16 cellular contexts compared by ENCODE assay signal in the genomic region with DNA sequence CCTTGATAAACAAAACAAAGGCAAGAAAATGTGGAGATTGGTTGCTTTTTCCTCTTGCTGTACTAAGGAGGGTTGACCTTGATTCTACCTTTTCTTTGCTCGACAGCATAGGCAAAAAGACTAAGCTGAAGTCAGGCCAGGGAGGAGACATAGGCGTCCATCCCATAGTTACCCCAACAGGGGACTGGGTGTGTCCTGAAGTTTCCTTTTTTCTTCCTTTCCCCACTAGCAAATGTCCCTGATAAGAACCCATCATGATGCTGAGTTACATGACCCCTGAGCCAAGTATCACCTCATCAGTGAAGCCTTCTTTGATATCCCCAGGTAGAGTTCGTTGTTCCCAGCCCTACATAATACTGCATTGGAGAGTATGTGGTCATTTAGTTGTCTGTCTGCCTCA. TPM values are rescaled to one million over a fixed set of nuclear protein-coding genes. Genes with fewer than 3 reads are reported as not detected.
DNase-seq lines count a peak whose midpoint lies in the region; ATAC-seq and TF ChIP-seq lines count a peak whose summit lies in the region.
"Had no signal": no experiment of that assay in that cellular context is flagged by ENCODE, and none has a peak within 500 bp of the region (broad histone marks: within the 10 kb centered on the region; RNA-seq: fewer than 3 reads in every experiment).

No MANE protein-coding gene starts in this region.

- ATAC-seq in upper lobe of left lung (ENCODE audit: low FRiP score in 2 of 2): no peak

- DNase-seq in SJSA1 (ENCODE audit: low read depth in 1 of 2, low spot score in 2 of 2) (no peak), endothelial cell (ENCODE audit: low spot score) (no peak), upper lobe of left lung (no peak), BE2C (no peak), immature natural killer cell (no peak), HuH-7.5 (ENCODE audit: low spot score) (no peak)
- DNase-seq: activated CD4-positive, CD25-positive, alpha-beta regulatory T cell treated with anti-CD3 and anti-CD28 coated beads, Interleukin-2, amount 50 U/mL, for 72 hours; activated naive CD4-positive, alpha-beta T cell; CD4-positive, alpha-beta memory T cell; effector CD4-positive, alpha-beta T cell; NCI-H748 treated with DMSO at 0.1 percent for 48 hours; stimulated activated CD4-positive, alpha-beta T cell treated with anti-CD3 and anti-CD28 coated beads, Interleukin-2, amount 100 ng/mL, for 48 hours had no signal

- H3K4me3 Mint-ChIP-seq in endothelial cell (ENCODE audit: unreplicated experiment) (no peak overlapping the region), immature natural killer cell (no peak overlapping the region)
- H3K4me3 Mint-ChIP-seq: CD4-positive, alpha-beta memory T cell; T-helper 1 cell treated with Interleukin-12 subunit alpha and Interleukin-12 subunit beta and Interleukin-4 antibody, amounts not matched to agents 30 μg/mL and 1 μg/mL, for 36 hours had no signal

- H3K9ac ChIP-seq in mucosa of rectum (ENCODE audit: low read depth in 1 of 2, low read length in 2 of 2): peak overlapping the region in 1 of 2 donors; percentile 35

- H3K36me3 ChIP-seq in SJSA1 (no peaks in the 10 kb centered on the region), mucosa of rectum (ENCODE audit: control insufficient read depth in 2 of 2, insufficient read depth in 2 of 2, low read length in 2 of 2) (no peaks in the 10 kb centered on the region), upper lobe of left lung (no peaks in the 10 kb centered on the region), BE2C (no peaks in the 10 kb centered on the region)

- no peak for TF ChIP-seq CTCF in endothelial cell (IDR thresholded peaks at IDR 0.05; ENCODE audit: unreplicated experiment)
- no peak for TF ChIP-seq CTCF in upper lobe of left lung (IDR thresholded peaks at IDR 0.05)
- no peak for TF ChIP-seq CTCF in BE2C (IDR thresholded peaks at IDR 0.05; ENCODE audit: low read depth, low read length)

- H3K27ac ChIP-seq in SJSA1: peak overlapping the region; percentile 86
- peak overlapping the region; percentile 91 to 93 for H3K27ac ChIP-seq in mucosa of rectum (ENCODE audit: low read depth in 2 of 2, low read length in 2 of 2)
- peak overlapping the region; percentile 67 to 89 (median 78) for H3K27ac ChIP-seq in upper lobe of left lung

- H3K36me3 Mint-ChIP-seq in endothelial cell (ENCODE audit: low read depth, unreplicated experiment) (no peaks in the 10 kb centered on the region), immature natural killer cell (no peaks in the 10 kb centered on the region)
- H3K36me3 Mint-ChIP-seq: CD4-positive, alpha-beta memory T cell had no signal

- 52 to 64% methylated on average over 3 of the region's 3 CpGs for WGBS in upper lobe of left lung, 2 donors

- H3K4me1 Mint-ChIP-seq in endothelial cell (ENCODE audit: unreplicated experiment): peaks cover 31% of the 10 kb centered on the region
- H3K4me1 Mint-ChIP-seq in immature natural killer cell: no peaks in the 10 kb centered on the region
- H3K4me1 Mint-ChIP-seq: CD4-positive, alpha-beta memory T cell had no signal

- TF ChIP-seq EP300 in upper lobe of left lung (IDR thresholded peaks at IDR 0.05): no peak

- H3K27me3 Mint-ChIP-seq in endothelial cell (ENCODE audit: unreplicated experiment) (no peaks in the 10 kb centered on the region), immature natural killer cell (ENCODE audit: low read depth in 3 of 3) (no peaks in the 10 kb centered on the region)
- H3K27me3 Mint-ChIP-seq: CD4-positive, alpha-beta memory T cell had no signal

- peaks cover 36% of the 10 kb centered on the region for H3K4me1 ChIP-seq in SJSA1 (replicated peaks)
- peaks cover 46 to 55% of the 10 kb centered on the region in 2 donors for H3K4me1 ChIP-seq in mucosa of rectum (ENCODE audit: control insufficient read depth in 2 of 2, insufficient read depth in 2 of 2, low read length in 2 of 2)
- H3K4me1 ChIP-seq in upper lobe of left lung: peaks cover 23 to 30% (median 26%) of the 10 kb centered on the region in 4 donors
- H3K4me1 ChIP-seq in BE2C: no peaks in the 10 kb centered on the region

- TF ChIP-seq POLR2A in upper lobe of left lung (IDR thresholded peaks at IDR 0.05): no peak

- H3K9me3 Mint-ChIP-seq in endothelial cell (ENCODE audit: unreplicated experiment) (no peaks in the 10 kb centered on the region), immature natural killer cell (no peaks in the 10 kb centered on the region)
- H3K9me3 Mint-ChIP-seq: CD4-positive, alpha-beta memory T cell; T-helper 1 cell treated with Interleukin-12 subunit alpha and Interleukin-12 subunit beta and Interleukin-4 antibody, amounts not matched to agents 30 μg/mL and 1 μg/mL, for 36 hours had no signal

- H3K27me3 ChIP-seq in SJSA1 (replicated peaks) (no peaks in the 10 kb centered on the region), mucosa of rectum (ENCODE audit: control insufficient read depth in 2 of 2, insufficient read depth in 2 of 2, low read length in 2 of 2) (no peaks in the 10 kb centered on the region), upper lobe of left lung (no peaks in the 10 kb centered on the region), BE2C (no peaks in the 10 kb centered on the region)

- H3K4me3 ChIP-seq in SJSA1 (no peak overlapping the region), mucosa of rectum (ENCODE audit: low read length in 2 of 2) (peak overlapping the region in 1 of 2 donors; percentile 44), upper lobe of left lung (no peak overlapping the region), BE2C (ENCODE audit: low read depth, low read length) (no peak overlapping the region)

- H3K9me3 ChIP-seq in SJSA1 (replicated peaks) (no peaks in the 10 kb centered on the region), mucosa of rectum (ENCODE audit: control insufficient read depth in 2 of 2, low read length in 2 of 2) (no peaks in the 10 kb centered on the region), upper lobe of left lung (no peaks in the 10 kb centered on the region), BE2C (no peaks in the 10 kb centered on the region)

- H3K27ac Mint-ChIP-seq in endothelial cell (ENCODE audit: unreplicated experiment) (peak overlapping the region; percentile 91), immature natural killer cell (no peak overlapping the region)
- H3K27ac Mint-ChIP-seq: CD4-positive, alpha-beta memory T cell; T-helper 1 cell treated with Interleukin-12 subunit alpha and Interleukin-12 subunit beta and Interleukin-4 antibody, amounts not matched to agents 30 μg/mL and 1 μg/mL, for 36 hours had no signal

RNA-seq across cellular contexts. Expression of a gene that starts 9.9 kb away (rescaled TPM):
- 24.1 and 31.2 TPM in 2 replicates for total RNA-seq in SJSA1 (2014; rRNA removed; shearing (Covaris generic))
- total RNA-seq in endothelial cell (ENCODE audit: unreplicated experiment) (5.6 TPM), upper lobe of left lung (10 to 100 TPM in 5 of 6 donors, 1 to 10 TPM in 1; 7.7 to 27.6 (median 20.0) TPM)
- polyA plus RNA-seq in BE2C (2012; ENCODE audit: insufficient read depth, insufficient read length, low read depth): 1.9 TPM
- polyA plus RNA-seq in immature natural killer cell: 1 to 10 TPM in 1 of 3 donors, not detected in 2; 1.4 TPM
- polyA plus RNA-seq: CD4-positive, alpha-beta memory T cell had no signal

RNA-seq across cellular contexts. Expression of a gene that starts 26.0 kb away (rescaled TPM):
- total RNA-seq in SJSA1 (2014; rRNA removed; shearing (Covaris generic)): 0.09 and 0.21 TPM in 2 replicates
- total RNA-seq in endothelial cell (ENCODE audit: unreplicated experiment) (0.33 TPM), upper lobe of left lung (1 to 10 TPM in 2 of 6 donors, under 1 TPM in 2, not detected in 2; 0.23 to 1.1 (median 0.66) TPM)
- 3.0 TPM for polyA plus RNA-seq in BE2C (2012; ENCODE audit: insufficient read depth, insufficient read length, low read depth)
- under 1 TPM in 1 of 3 donors, not detected in 2; 0.12 TPM for polyA plus RNA-seq in immature natural killer cell

RNA-seq across cellular contexts. Expression of a gene that starts 26.1 kb away (rescaled TPM):
- total RNA-seq in SJSA1 (2014; rRNA removed; shearing (Covaris generic)): 330 and 440 TPM in 2 replicates
- total RNA-seq in endothelial cell (ENCODE audit: unreplicated experiment) (152 TPM), upper lobe of left lung (100 to 1,000 TPM in 3 of 6 donors, 10 to 100 TPM in 3; 44.6 to 327 (median 103) TPM)
- polyA plus RNA-seq in BE2C (2012; ENCODE audit: insufficient read depth, insufficient read length, low read depth): 803 TPM
- 100 to 1,000 TPM; 554 to 923 (median 597) TPM for polyA plus RNA-seq in immature natural killer cell

RNA-seq across cellular contexts. Expression of a gene that starts 27.2 kb away (rescaled TPM):
- not detected in 2 replicates for total RNA-seq in SJSA1 (2014; rRNA removed; shearing (Covaris generic))
- not detected for total RNA-seq in endothelial cell (ENCODE audit: unreplicated experiment)
- 1 to 10 TPM in 1 of 6 donors, under 1 TPM in 4, not detected in 1; 0.30 to 1.0 (median 0.55) TPM for total RNA-seq in upper lobe of left lung
- not detected for polyA plus RNA-seq in BE2C (2012; ENCODE audit: insufficient read depth, insufficient read length, low read depth)
- polyA plus RNA-seq in immature natural killer cell: not detected
- total RNA-seq: CD4-positive, alpha-beta memory T cell; pulmonary artery endothelial cell; RPMI7951 had no signal

RNA-seq across cellular contexts. Expression of a gene that starts 33.2 kb away (rescaled TPM):
- total RNA-seq in SJSA1 (2014; rRNA removed; shearing (Covaris generic)): 0.37 and 5.5 TPM in 2 replicates
- total RNA-seq in endothelial cell (ENCODE audit: unreplicated experiment): 0.82 TPM
- total RNA-seq in upper lobe of left lung: 1 to 10 TPM in 3 of 6 donors, under 1 TPM in 3; 0.61 to 2.2 (median 0.89) TPM
- 7.5 TPM for polyA plus RNA-seq in BE2C (2012; ENCODE audit: insufficient read depth, insufficient read length, low read depth)
- polyA plus RNA-seq in immature natural killer cell: 1 to 10 TPM in 1 of 3 donors, under 1 TPM in 2; 0.50 to 2.0 (median 0.54) TPM
